Comparison of ENCODE assay signal across 11 cellular contexts in the genomic region with DNA sequence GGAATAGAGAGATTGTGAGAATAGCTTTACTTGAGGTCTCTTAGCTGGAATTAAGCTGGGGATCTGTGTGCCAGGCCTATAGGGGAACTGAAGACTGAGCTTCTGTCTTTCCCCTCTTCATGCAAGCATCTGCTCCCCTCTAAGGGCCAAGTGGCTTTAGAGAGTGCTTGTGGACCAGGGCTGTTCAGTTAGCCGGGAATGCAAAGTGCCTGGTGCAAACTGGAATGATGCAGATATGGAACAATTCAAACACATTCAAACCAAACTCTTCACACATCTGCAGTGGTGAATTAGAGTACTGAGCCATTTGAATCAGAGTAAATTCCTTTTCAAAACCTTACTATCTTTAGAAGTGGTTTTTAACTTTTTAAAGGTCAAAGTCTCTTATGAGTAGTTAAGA.
DNase-seq lines count a peak whose midpoint lies in the region; ATAC-seq, FAIRE-seq and TF ChIP-seq lines count a peak whose summit lies in the region.
"Had no signal": no experiment of that assay in that cellular context is flagged by ENCODE, and none has a peak within 500 bp of the region (broad histone marks: within the 10 kb centered on the region; RNA-seq: fewer than 3 reads in every experiment).

No MANE protein-coding gene starts in this region.

- H3F3A ChIP-seq in MM.1S (ENCODE audit: insufficient read depth, low read length), result no peaks in the 10 kb centered on the region

- ATAC-seq in HG02798 (IDR thresholded peaks at IDR 0.05; ENCODE audit: poor library complexity, unreplicated experiment), result peak; percentile 62
- ATAC-seq in sciatic nerve, result peak; percentile 61
- ATAC-seq: A549; activated T-helper 17 cell treated with anti-CD3 and anti-CD28 coated beads, Interleukin-2, amount 50 U/mL, for 72 hours had no signal

- H3K4me3 Mint-ChIP-seq in astrocyte (ENCODE audit: unreplicated experiment), result no peak overlapping the region
- H3K4me3 Mint-ChIP-seq: activated T-helper 17 cell treated with anti-CD3 and anti-CD28 coated beads, Interleukin-2, amount 50 U/mL, for 72 hours had no signal

- H3K9me3 ChIP-seq in astrocyte (ENCODE audit: insufficient read depth, low read depth, low read length) (no peaks in the 10 kb centered on the region), MM.1S (replicated peaks; ENCODE audit: insufficient read depth, low read length) (no peaks in the 10 kb centered on the region)
- H3K9me3 ChIP-seq: A549, MG63 had no signal

- no peaks in the 10 kb centered on the region for H3K79me2 ChIP-seq in astrocyte (ENCODE audit: insufficient read depth, low read length)
- no peaks in the 10 kb centered on the region for H3K79me2 ChIP-seq in MM.1S (ENCODE audit: low read length)

- H3K36me3 ChIP-seq in astrocyte (ENCODE audit: insufficient read depth, low read length), result no peaks in the 10 kb centered on the region
- H3K36me3 ChIP-seq in MM.1S (replicated peaks; ENCODE audit: insufficient read depth, low read length), result no peaks in the 10 kb centered on the region
- H3K36me3 ChIP-seq: MG63 had no signal

- H3K4me2 ChIP-seq in astrocyte (ENCODE audit: low read length), result no peak overlapping the region
- H3K4me2 ChIP-seq in MM.1S (ENCODE audit: low read depth, low read length), result no peak overlapping the region
- H3K4me2 ChIP-seq: A549 had no signal

- no peaks in the 10 kb centered on the region for H3K9me3 Mint-ChIP-seq in astrocyte (ENCODE audit: unreplicated experiment)

- H3K4me3 ChIP-seq in astrocyte (ENCODE audit: insufficient read depth, low read depth, low read length), result no peak overlapping the region
- H3K4me3 ChIP-seq in MM.1S (ENCODE audit: low read length), result no peak overlapping the region
- H3K4me3 ChIP-seq: A549, MG63 had no signal

- H3K27ac ChIP-seq in astrocyte (ENCODE audit: low read depth, low read length) (no peak overlapping the region), MM.1S (ENCODE audit: low read length) (no peak overlapping the region)
- H3K27ac ChIP-seq: A549 had no signal

- no peak overlapping the region for H3K27ac Mint-ChIP-seq in astrocyte (ENCODE audit: unreplicated experiment)
- H3K27ac Mint-ChIP-seq: activated T-helper 17 cell treated with anti-CD3 and anti-CD28 coated beads, Interleukin-2, amount 50 U/mL, for 72 hours had no signal

- no peaks in the 10 kb centered on the region for H3K27me3 Mint-ChIP-seq in astrocyte (ENCODE audit: low read depth, unreplicated experiment)
- H3K27me3 Mint-ChIP-seq: activated T-helper 17 cell treated with anti-CD3 and anti-CD28 coated beads, Interleukin-2, amount 50 U/mL, for 72 hours had no signal

- H4K20me1 ChIP-seq in astrocyte (ENCODE audit: insufficient read depth, low read length) (no peaks in the 10 kb centered on the region), MM.1S (ENCODE audit: insufficient read depth, low read length) (no peaks in the 10 kb centered on the region)

- no peak for FAIRE-seq in astrocyte (lab: Jason Lieb, UNC)
- FAIRE-seq: A549 had no signal

- H3K36me3 Mint-ChIP-seq in astrocyte (ENCODE audit: low read depth, unreplicated experiment), result no peaks in the 10 kb centered on the region

- H3K27me3 ChIP-seq in astrocyte (ENCODE audit: insufficient read depth, low read length), result no peaks in the 10 kb centered on the region
- no peaks in the 10 kb centered on the region for H3K27me3 ChIP-seq in MM.1S (replicated peaks; ENCODE audit: insufficient read depth, low read length)
- H3K27me3 ChIP-seq: MG63 had no signal

- no peak overlapping the region for H3K9ac ChIP-seq in astrocyte (ENCODE audit: low read length)
- H3K9ac ChIP-seq in MM.1S (ENCODE audit: low read length), result no peak overlapping the region

- TF ChIP-seq CTCF in astrocyte (IDR thresholded peaks at IDR 0.05; ENCODE audit: insufficient read depth, low read depth, low read length) (no peak), MM.1S (IDR thresholded peaks at IDR 0.05; ENCODE audit: low read length) (no peak)

- peak; percentile 71 for DNase-seq in NCI-H2227 (lab: John Stamatoyannopoulos, UW; ENCODE audit: unreplicated experiment)
- no peak for DNase-seq in NCI-H2227 treated with DMSO at 0.1 percent for 48 hours (lab: John Stamatoyannopoulos, UW)
- DNase-seq in astrocyte (ENCODE audit: low read depth), result peak; percentile 56
- DNase-seq in sciatic nerve (ENCODE audit: low spot score), result no peak
- DNase-seq in globus pallidus (ENCODE audit: low spot score), result no peak
- no peak for DNase-seq in NCI-H146 treated with DMSO at 0.1 percent for 48 hours (lab: John Stamatoyannopoulos, UW; ENCODE audit: unreplicated experiment)
- DNase-seq in MM.1S, result no peak
- DNase-seq: MG63 had no signal

- intact Hi-C loops in sciatic nerve (cut with DNase I), result no loop called here

- H3K4me1 Mint-ChIP-seq in astrocyte (ENCODE audit: low read depth, unreplicated experiment), result peaks cover 5% of the 10 kb centered on the region
- H3K4me1 Mint-ChIP-seq: activated T-helper 17 cell treated with anti-CD3 and anti-CD28 coated beads, Interleukin-2, amount 50 U/mL, for 72 hours had no signal

- no peak overlapping the region for H2AFZ ChIP-seq in astrocyte (ENCODE audit: low read depth, low read length)
- no peak overlapping the region for H2AFZ ChIP-seq in MM.1S (ENCODE audit: low read length)

- H3K9me2 ChIP-seq in MM.1S (replicated peaks; ENCODE audit: insufficient read depth, low read length), result no peaks in the 10 kb centered on the region

- H3K4me1 ChIP-seq in astrocyte (ENCODE audit: insufficient read depth, low read length) (no peaks in the 10 kb centered on the region), MM.1S (ENCODE audit: low read length) (0 out of 2 replicates have a peak, but pooled peaks cover 6% of the 10 kb centered on the region)
- H3K4me1 ChIP-seq: A549 had no signal

Comparison
In these comparisons a context has a peak if more than half of its experiments do, and no peak if none do; other contexts are left out.
1. DNase-seq: peak in NCI-H2227 (single experiment) and astrocyte (single experiment); none in NCI-H2227 treated with DMSO at 0.1 percent for 48 hours (single experiment), sciatic nerve (single experiment), globus pallidus (single experiment), NCI-H146 treated with DMSO at 0.1 percent for 48 hours (single experiment) and MM.1S (single experiment).